ENCODE assay signal across 19 cellular contexts in genomic region chr12:98752726-98753125, GRCh38.
A peak's percentile ranks its signal among the peaks of the same experiment; 100 is the strongest.
DNase-seq lines count a peak whose midpoint lies in the region; ATAC-seq, FAIRE-seq and TF ChIP-seq lines count a peak whose summit lies in the region.
"Had no signal": no experiment of that assay in that cellular context is flagged by ENCODE, and none has a peak within 500 bp of the region (broad histone marks: within the 10 kb centered on the region; RNA-seq: fewer than 3 reads in every experiment).

No MANE protein-coding gene starts in this region.

- FAIRE-seq in A549 (lab: Jason Lieb, UNC): no peak
- FAIRE-seq in H54 (lab: Jason Lieb, UNC): peak; percentile 48
- FAIRE-seq: A204.1, GM12878 had no signal

- POLR2A ChIA-PET in A549 (lab: Yijun Ruan, JAX): no interaction called here

- H3K4me3 Mint-ChIP-seq in activated T-helper 17 cell treated with anti-CD3 and anti-CD28 coated beads, Interleukin-2, amount 50 U/mL, for 72 hours: no peak overlapping the region
- H3K4me3 Mint-ChIP-seq: activated naive CD4-positive, alpha-beta T cell treated with anti-CD3 and anti-CD28 coated beads, Interleukin-2, amount 50 U/mL, for 24 hours; central memory CD8-positive, alpha-beta T cell; H9; stimulated activated naive CD8-positive, alpha-beta T cell treated with anti-CD3 and anti-CD28 coated beads, Interleukin-15, Interleukin-2, amounts not matched to agents 100 ng/mL and 50 ng/mL, for 24 hours had no signal

- no peak overlapping the region for H2AFZ ChIP-seq in Karpas-422 (ENCODE audit: low read length)

- no peaks in the 10 kb centered on the region for H3K36me3 ChIP-seq in Karpas-422 (ENCODE audit: insufficient read depth, low read length)
- H3K36me3 ChIP-seq: right atrium auricular region, uterus had no signal

- H3K9me3 Mint-ChIP-seq in activated T-helper 17 cell treated with anti-CD3 and anti-CD28 coated beads, Interleukin-2, amount 50 U/mL, for 72 hours: no peaks in the 10 kb centered on the region
- H3K9me3 Mint-ChIP-seq: activated naive CD4-positive, alpha-beta T cell treated with anti-CD3 and anti-CD28 coated beads, Interleukin-2, amount 50 U/mL, for 24 hours; central memory CD8-positive, alpha-beta T cell; H9; stimulated activated naive CD8-positive, alpha-beta T cell treated with anti-CD3 and anti-CD28 coated beads, Interleukin-15, Interleukin-2, amounts not matched to agents 100 ng/mL and 50 ng/mL, for 24 hours had no signal

- H3K4me1 ChIP-seq in A549 (peaks cover 26% of the 10 kb centered on the region), Karpas-422 (ENCODE audit: low read length) (peaks cover 8% of the 10 kb centered on the region)
- H3K4me1 ChIP-seq: right atrium auricular region, uterus had no signal

- H3K4me1 Mint-ChIP-seq in activated T-helper 17 cell treated with anti-CD3 and anti-CD28 coated beads, Interleukin-2, amount 50 U/mL, for 72 hours: peaks cover 20% of the 10 kb centered on the region
- H3K4me1 Mint-ChIP-seq: activated naive CD4-positive, alpha-beta T cell treated with anti-CD3 and anti-CD28 coated beads, Interleukin-2, amount 50 U/mL, for 24 hours; central memory CD8-positive, alpha-beta T cell had no signal

- peaks cover 19% of the 10 kb centered on the region for H3K27me3 Mint-ChIP-seq in activated T-helper 17 cell treated with anti-CD3 and anti-CD28 coated beads, Interleukin-2, amount 50 U/mL, for 72 hours

- ATAC-seq in A549: peak; percentile 17 to 29; a peak in 2 of 6 replicates
- no peak for ATAC-seq in activated T-helper 17 cell treated with anti-CD3 and anti-CD28 coated beads, Interleukin-2, amount 50 U/mL, for 72 hours (replicated peaks)
- ATAC-seq: GM12878 had no signal

- CTCF ChIA-PET in A549 (lab: Yijun Ruan, JAX): interaction anchor here (1.5 to 2.9 kb wide), 5 partner anchors 10 to 54 kb away, joined by 3 to 13 read pairs (median 7); no protein-coding TSS in a partner anchor

- no peak for TF ChIP-seq POLR2A in A549 (IDR thresholded peaks at IDR 0.05; ENCODE audit: low read length)
- TF ChIP-seq POLR2A in H54 (IDR thresholded peaks at IDR 0.05; ENCODE audit: low read depth, low read length): no peak

- no peak overlapping the region for H3K4me3 ChIP-seq in A549
- no peak overlapping the region for H3K4me3 ChIP-seq in Karpas-422 (ENCODE audit: low read length)
- H3K4me3 ChIP-seq: GM12878, right atrium auricular region, uterus had no signal

- H3K27ac ChIP-seq in A549 (peak overlapping the region; percentile 44 to 77; a peak in 5 of 6 replicates), Karpas-422 (ENCODE audit: low read length) (no peak overlapping the region)
- H3K27ac ChIP-seq: right atrium auricular region, uterus had no signal

- WGBS in A549 (ENCODE audit: missing lambda C conversion rate): 46% methylated on average over 5 of the region's 5 CpGs

- no peaks in the 10 kb centered on the region for H3K9me2 ChIP-seq in Karpas-422 (replicated peaks; ENCODE audit: insufficient read depth, low read length)

- DNase-seq in A549 (ENCODE audit: low read depth in 1 of 2, low spot score in 1 of 2): peak in 1 of 2 experiments; percentile 6
- DNase-seq in H54 (ENCODE audit: insufficient read length, low spot score): peak; percentile 37
- DNase-seq in fibroblast of peridontal ligament (ENCODE audit: extremely low read depth): peak; percentile 61
- no peak for DNase-seq in Karpas-422
- no peak for DNase-seq in amygdala (lab: John Stamatoyannopoulos, UW)
- no peak for DNase-seq in SHP77 (lab: John Stamatoyannopoulos, UW)
- DNase-seq in NCI-H748 (lab: John Stamatoyannopoulos, UW; ENCODE audit: unreplicated experiment): no peak
- DNase-seq: activated CD4-positive, alpha-beta T cell treated with anti-CD3 and anti-CD28 coated beads for 48 hours; activated T-cell treated with anti-CD3 and anti-CD28 coated beads for 4 hours; H9; NCI-H187 treated with DMSO at 0.1 percent for 48 hours; uterus had no signal

- no peak for TF ChIP-seq RAD21 in A549 (conservative IDR thresholded peaks at IDR 0.05 in 1 of 2, IDR thresholded peaks at IDR 0.05 in 1 of 2)

- H3K36me3 Mint-ChIP-seq in activated T-helper 17 cell treated with anti-CD3 and anti-CD28 coated beads, Interleukin-2, amount 50 U/mL, for 72 hours (ENCODE audit: low read depth): no peaks in the 10 kb centered on the region
- H3K36me3 Mint-ChIP-seq: activated naive CD4-positive, alpha-beta T cell treated with anti-CD3 and anti-CD28 coated beads, Interleukin-2, amount 50 U/mL, for 24 hours had no signal

- no peak for TF ChIP-seq EP300 in A549 (IDR thresholded peaks at IDR 0.05)

- H3K79me2 ChIP-seq in Karpas-422 (ENCODE audit: low read length): no peaks in the 10 kb centered on the region

- peak overlapping the region; percentile 22 for H3K4me2 ChIP-seq in A549
- no peak overlapping the region for H3K4me2 ChIP-seq in Karpas-422 (ENCODE audit: low read depth, low read length, poor library complexity, severe bottlenecking)

- H4K20me1 ChIP-seq in Karpas-422 (ENCODE audit: insufficient read depth, low read depth, low read length): no peaks in the 10 kb centered on the region

- H3K9me3 ChIP-seq in A549 (no peaks in the 10 kb centered on the region), Karpas-422 (ENCODE audit: low read length) (no peaks in the 10 kb centered on the region)
- H3K9me3 ChIP-seq: right atrium auricular region, uterus had no signal

- TF ChIP-seq CTCF in A549 (IDR thresholded peaks at IDR 0.05): no peak

- peak overlapping the region; percentile 59 for H3K27ac Mint-ChIP-seq in activated T-helper 17 cell treated with anti-CD3 and anti-CD28 coated beads, Interleukin-2, amount 50 U/mL, for 72 hours
- H3K27ac Mint-ChIP-seq: activated naive CD4-positive, alpha-beta T cell treated with anti-CD3 and anti-CD28 coated beads, Interleukin-2, amount 50 U/mL, for 24 hours; H9; stimulated activated naive CD8-positive, alpha-beta T cell treated with anti-CD3 and anti-CD28 coated beads, Interleukin-15, Interleukin-2, amounts not matched to agents 100 ng/mL and 50 ng/mL, for 24 hours had no signal

- no peaks in the 10 kb centered on the region for H3K27me3 ChIP-seq in Karpas-422 (ENCODE audit: low read length)
- H3K27me3 ChIP-seq: right atrium auricular region, uterus had no signal

- no peak overlapping the region for H3K9ac ChIP-seq in Karpas-422 (ENCODE audit: low read length)

TF ChIP-seq in A549, 52 proteins besides CTCF, POLR2A, EP300 and RAD21:
- TF ChIP-seq BCL3 (IDR thresholded peaks at IDR 0.05): no peak
- TF ChIP-seq TFCP2L1 (CRISPR knock-in tag; IDR thresholded peaks at IDR 0.05): no peak
- TF ChIP-seq SREBF2 (IDR thresholded peaks at IDR 0.05): no peak

Comparison
In these comparisons a context has a peak if more than half of its experiments do, and no peak if none do; other contexts are left out.
1. DNase-seq: peak in H54 (single experiment) and fibroblast of peridontal ligament (single experiment); none in Karpas-422 (single experiment), amygdala (0 of 56), SHP77 (0 of 2) and NCI-H748 (single experiment).